8 cellular contexts compared by ENCODE assay signal in the genomic region with DNA sequence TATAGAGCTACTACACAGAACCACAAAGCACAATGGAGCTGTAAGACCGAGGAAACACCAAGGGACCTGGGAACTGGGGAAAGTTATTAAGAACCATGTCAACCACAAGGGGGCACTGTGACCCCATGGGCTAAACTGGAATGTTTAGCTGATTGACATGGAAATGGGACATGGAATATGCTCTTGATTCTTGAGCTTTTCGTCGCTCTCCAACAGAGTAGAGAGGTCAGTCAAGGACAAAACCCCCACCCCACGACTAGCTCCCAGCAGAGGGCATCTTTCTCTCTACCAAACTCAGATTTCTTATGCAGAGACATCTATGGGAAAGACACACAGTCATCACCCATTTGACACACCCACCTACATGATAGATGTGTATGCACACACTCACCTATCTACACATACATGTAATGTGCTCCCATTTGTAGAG. TPM values are rescaled to one million over a fixed set of nuclear protein-coding genes. Genes with fewer than 3 reads are reported as not detected.
A peak's percentile ranks its signal among the peaks of the same experiment; 100 is the strongest.
DNase-seq lines count a peak whose midpoint lies in the region; ATAC-seq and TF ChIP-seq lines count a peak whose summit lies in the region.

No MANE protein-coding gene starts in this region.

- no peak overlapping the region for H3K4me3 Mint-ChIP-seq in activated CD4-positive, alpha-beta T cell treated with anti-CD3 and anti-CD28 coated beads, Interleukin-2, amount 10 ng/mL, durations not matched to agents 7 days and 5 days

- DNase-seq in Caki2 (ENCODE audit: low read depth) (peak; percentile 62), NCI-H748 (lab: John Stamatoyannopoulos, UW; ENCODE audit: unreplicated experiment) (peak; percentile 80), coronary artery (ENCODE audit: low spot score) (peak; percentile 84)
- peak; percentile 83 for DNase-seq in activated CD4-positive, alpha-beta T cell treated with anti-CD3 and anti-CD28 coated beads, Interleukin-2, amount 10 ng/mL, durations not matched to agents 7 days and 5 days
- DNase-seq in stimulated activated CD4-positive, alpha-beta T cell treated with anti-CD3 and anti-CD28 coated beads, Interleukin-4, amount 100 ng/mL, for 48 hours (ENCODE audit: low read depth in 2 of 2): peak; percentile 69 to 76

- ATAC-seq in HG03354 (IDR thresholded peaks at IDR 0.05; ENCODE audit: poor library complexity, severe bottlenecking, unreplicated experiment) (peak; percentile 76), HG03135 (IDR thresholded peaks at IDR 0.05; ENCODE audit: unreplicated experiment) (no peak)

- H3K4me3 ChIP-seq in coronary artery (no peak overlapping the region), liver (ENCODE audit: low read depth in 1 of 3, low read length in 3 of 3) (no peak overlapping the region)

- peaks cover 3% of the 10 kb centered on the region for H3K36me3 Mint-ChIP-seq in activated CD4-positive, alpha-beta T cell treated with anti-CD3 and anti-CD28 coated beads, Interleukin-2, amount 10 ng/mL, durations not matched to agents 7 days and 5 days (ENCODE audit: low read depth)

- H3K36me3 ChIP-seq in liver (ENCODE audit: control insufficient read depth in 4 of 4, insufficient read depth in 3 of 4, low read depth in 1 of 4, low read length in 3 of 4): peaks cover 7 to 31% (median 27%) of the 10 kb centered on the region in 4 donors

- no peaks in the 10 kb centered on the region for H3K4me1 Mint-ChIP-seq in activated CD4-positive, alpha-beta T cell treated with anti-CD3 and anti-CD28 coated beads, Interleukin-2, amount 10 ng/mL, durations not matched to agents 7 days and 5 days

- H3K27ac ChIP-seq in coronary artery (no peak overlapping the region), liver (ENCODE audit: low read depth in 1 of 2, low read length in 2 of 2) (no peak overlapping the region)

- H3K9me3 Mint-ChIP-seq in activated CD4-positive, alpha-beta T cell treated with anti-CD3 and anti-CD28 coated beads, Interleukin-2, amount 10 ng/mL, durations not matched to agents 7 days and 5 days: no peaks in the 10 kb centered on the region

- H3K27ac Mint-ChIP-seq in activated CD4-positive, alpha-beta T cell treated with anti-CD3 and anti-CD28 coated beads, Interleukin-2, amount 10 ng/mL, durations not matched to agents 7 days and 5 days: no peak overlapping the region

- 0% methylated on average over 4 of the region's 4 CpGs for WGBS in liver

- peak; percentile 100 for TF ChIP-seq RAD21 in liver (IDR thresholded peaks at IDR 0.05)

- in situ Hi-C loops in Caki2 (cut with HindIII; ENCODE audit: low pct_unique_long_range_greater_than_20kb, low sequenced_read_pairs): no loop called here

- TF ChIP-seq CTCF in coronary artery (IDR thresholded peaks at IDR 0.05): peak; percentile 97
- TF ChIP-seq CTCF in liver (IDR thresholded peaks at IDR 0.05; ENCODE audit: low read depth, low read length, missing input control): peak; percentile 93

- no peaks in the 10 kb centered on the region for H3K9me3 ChIP-seq in liver (ENCODE audit: control insufficient read depth in 4 of 4, low read length in 3 of 4)

- no peak overlapping the region for H3K9ac ChIP-seq in liver (ENCODE audit: low read depth in 1 of 2, low read length in 2 of 2)

- peaks cover 0 to 30% (median 5%) of the 10 kb centered on the region in 4 donors for H3K4me1 ChIP-seq in liver (ENCODE audit: control insufficient read depth in 4 of 4, insufficient read depth in 4 of 4, low read length in 3 of 4)

- POLR2A ChIA-PET in activated CD4-positive, alpha-beta T cell treated with anti-CD3 and anti-CD28 coated beads, Interleukin-2, amount 10 ng/mL, durations not matched to agents 7 days and 5 days (lab: Charles Lee): interaction anchor here (0.8 kb wide), 1 partner anchor 89 kb away, joined by 3 read pairs; no protein-coding TSS in a partner anchor

- H3K27me3 ChIP-seq in liver (ENCODE audit: control insufficient read depth in 4 of 4, insufficient read depth in 4 of 4, low read length in 3 of 4): no peaks in the 10 kb centered on the region

- CTCF ChIA-PET in activated CD4-positive, alpha-beta T cell treated with anti-CD3 and anti-CD28 coated beads, Interleukin-2, amount 10 ng/mL, durations not matched to agents 7 days and 5 days (lab: Charles Lee): interaction anchor here (0.6 to 8.5 kb wide), 36 partner anchors 8 to 505 kb away, joined by 3 to 92 read pairs (median 5); a partner anchor contains a TSS

- H3K27me3 Mint-ChIP-seq in activated CD4-positive, alpha-beta T cell treated with anti-CD3 and anti-CD28 coated beads, Interleukin-2, amount 10 ng/mL, durations not matched to agents 7 days and 5 days: peaks cover 21% of the 10 kb centered on the region

TF ChIP-seq in liver, 16 proteins besides CTCF, POLR2A, EP300 and RAD21:
- no peak for TF ChIP-seq HNF4G (IDR thresholded peaks at IDR 0.05)
- TF ChIP-seq HNF4A (conservative IDR thresholded peaks at IDR 0.05): no peak
- peak; percentile 25 for TF ChIP-seq NR2F2 (IDR thresholded peaks at IDR 0.05)
- peak; percentile 21 to 57 for TF ChIP-seq RXRA (IDR thresholded peaks at IDR 0.05)
- no peak for TF ChIP-seq FOXA2 (IDR thresholded peaks at IDR 0.05)
- TF ChIP-seq EGR1 (IDR thresholded peaks at IDR 0.05; ENCODE audit: low read depth in 2 of 2): no peak
- no peak for TF ChIP-seq FOXA1 (IDR thresholded peaks at IDR 0.05)
- no peak for TF ChIP-seq TAF1 (conservative IDR thresholded peaks at IDR 0.05)
- no peak for TF ChIP-seq SP1 (IDR thresholded peaks at IDR 0.05)
- TF ChIP-seq YY1 (IDR thresholded peaks at IDR 0.05): no peak
- TF ChIP-seq, protein P1, sequence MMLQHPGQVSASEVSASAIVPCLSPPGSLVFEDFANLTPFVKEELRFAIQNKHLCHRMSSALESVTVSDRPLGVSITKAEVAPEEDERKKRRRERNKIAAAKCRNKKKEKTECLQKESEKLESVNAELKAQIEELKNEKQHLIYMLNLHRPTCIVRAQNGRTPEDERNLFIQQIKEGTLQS (IDR thresholded peaks at IDR 0.05): no peak
- TF ChIP-seq JUND (IDR thresholded peaks at IDR 0.05): no peak

RNA-seq across cellular contexts. Expression of a gene that starts 10.1 kb away (rescaled TPM):
- total RNA-seq in Caki2 (2014; rRNA removed; shearing (Covaris generic); ENCODE audit: low replicate concordance): 14.4 and 31.3 TPM in 2 replicates
- total RNA-seq in activated CD4-positive, alpha-beta T cell treated with anti-CD3 and anti-CD28 coated beads, Interleukin-2, amount 10 ng/mL, durations not matched to agents 7 days and 5 days: 10 to 100 TPM; 10.4 to 11.0 TPM
- total RNA-seq in liver: 100 to 1,000 TPM; 107 to 191 TPM
- 100 to 1,000 TPM in 1 of 2 donors, 10 to 100 TPM in 1; 72.9 to 156 TPM for polyA plus RNA-seq in liver

RNA-seq across cellular contexts. Expression of a gene that starts 15.2 kb away (rescaled TPM):
- not detected in 2 replicates for total RNA-seq in Caki2 (2014; rRNA removed; shearing (Covaris generic); ENCODE audit: low replicate concordance)
- not detected for total RNA-seq in activated CD4-positive, alpha-beta T cell treated with anti-CD3 and anti-CD28 coated beads, Interleukin-2, amount 10 ng/mL, durations not matched to agents 7 days and 5 days
- 1 to 10 TPM; 1.6 to 5.9 TPM for total RNA-seq in liver
- 1 to 10 TPM; 1.5 to 1.6 TPM for polyA plus RNA-seq in liver

RNA-seq across cellular contexts. Expression of a gene that starts 15.7 kb away (rescaled TPM):
- 0.27 TPM in 1 of 2 replicates, not detected in the other for total RNA-seq in Caki2 (2014; rRNA removed; shearing (Covaris generic); ENCODE audit: low replicate concordance)
- under 1 TPM; 0.25 to 0.37 TPM for total RNA-seq in activated CD4-positive, alpha-beta T cell treated with anti-CD3 and anti-CD28 coated beads, Interleukin-2, amount 10 ng/mL, durations not matched to agents 7 days and 5 days
- under 1 TPM in 1 of 2 donors, not detected in 1; 0.08 TPM for total RNA-seq in liver
- polyA plus RNA-seq in liver: under 1 TPM in 1 of 2 donors, not detected in 1; 0.05 TPM

RNA-seq across cellular contexts. Expression of a gene that starts 19.8 kb away (rescaled TPM):
- total RNA-seq in Caki2 (2014; rRNA removed; shearing (Covaris generic); ENCODE audit: low replicate concordance): not detected in 2 replicates
- not detected for total RNA-seq in activated CD4-positive, alpha-beta T cell treated with anti-CD3 and anti-CD28 coated beads, Interleukin-2, amount 10 ng/mL, durations not matched to agents 7 days and 5 days
- under 1 TPM; 0.05 to 0.08 TPM for total RNA-seq in liver
- not detected for polyA plus RNA-seq in liver

RNA-seq across cellular contexts. Expression of a gene that starts 25.0 kb away (rescaled TPM):
- total RNA-seq in Caki2 (2014; rRNA removed; shearing (Covaris generic); ENCODE audit: low replicate concordance): 82.5 and 93.9 TPM in 2 replicates
- 10 to 100 TPM; 97.4 to 99.6 TPM for total RNA-seq in activated CD4-positive, alpha-beta T cell treated with anti-CD3 and anti-CD28 coated beads, Interleukin-2, amount 10 ng/mL, durations not matched to agents 7 days and 5 days
- 10 to 100 TPM; 31.0 to 64.8 TPM for total RNA-seq in liver
- 10 to 100 TPM; 35.9 to 58.6 TPM for polyA plus RNA-seq in liver
